In genomic region chr11:17742019-17742418, GRCh38 we compare ENCODE assay signal across 26 cellular contexts. TPM values are rescaled to one million over a fixed set of nuclear protein-coding genes. Genes with fewer than 3 reads are reported as not detected.
DNase-seq lines count a peak whose midpoint lies in the region; ATAC-seq, FAIRE-seq and TF ChIP-seq lines count a peak whose summit lies in the region.
"Had no signal": no experiment of that assay in that cellular context is flagged by ENCODE, and none has a peak within 500 bp of the region (broad histone marks: within the 10 kb centered on the region; RNA-seq: fewer than 3 reads in every experiment).

No MANE protein-coding gene starts in this region.

- H3K36me3 ChIP-seq in left ventricle myocardium inferior (no peaks in the 10 kb centered on the region), kidney (ENCODE audit: control insufficient read depth in 1 of 2, insufficient read depth in 2 of 2, low read length in 2 of 2) (no peaks in the 10 kb centered on the region), sigmoid colon (no peaks in the 10 kb centered on the region)
- H3K36me3 ChIP-seq: BE2C had no signal

- H3K4me1 ChIP-seq in left ventricle myocardium inferior, result no peaks in the 10 kb centered on the region
- H3K4me1 ChIP-seq in kidney (ENCODE audit: control insufficient read depth in 1 of 2, insufficient read depth in 1 of 2, low read depth in 1 of 2, low read length in 2 of 2), result no peaks in the 10 kb centered on the region
- no peaks in the 10 kb centered on the region for H3K4me1 ChIP-seq in sigmoid colon
- H3K4me1 ChIP-seq: BE2C had no signal

- H3K4me3 Mint-ChIP-seq in T-cell, result no peak overlapping the region
- H3K4me3 Mint-ChIP-seq: CD4-positive, CD25-positive, alpha-beta regulatory T cell; GM23338; IgD-negative memory B cell had no signal

- no peak overlapping the region for H3K9ac ChIP-seq in kidney (ENCODE audit: low read length in 2 of 2)

- POLR2A ChIA-PET in T-cell (lab: Charles Lee), result no interaction called here

- FAIRE-seq in kidney (lab: Jason Lieb, UNC), result no peak
- FAIRE-seq: A204.1, G401.6, GM12892, GM18507, H54, HepG2 had no signal

- H3K27ac Mint-ChIP-seq in T-cell, result no peak overlapping the region
- H3K27ac Mint-ChIP-seq: CD8-positive, alpha-beta memory T cell; GM23338; IgD-negative memory B cell had no signal

- H3K9me3 ChIP-seq in left ventricle myocardium inferior (replicated peaks), result no peaks in the 10 kb centered on the region
- H3K9me3 ChIP-seq in kidney (ENCODE audit: control insufficient read depth in 1 of 2, low read length in 2 of 2), result no peaks in the 10 kb centered on the region
- no peaks in the 10 kb centered on the region for H3K9me3 ChIP-seq in sigmoid colon
- H3K9me3 ChIP-seq: BE2C had no signal

- H3K4me3 ChIP-seq in left ventricle myocardium inferior (no peak overlapping the region), kidney (ENCODE audit: low read length in 2 of 2) (no peak overlapping the region), sigmoid colon (no peak overlapping the region)
- H3K4me3 ChIP-seq: GM23338 had no signal

- H3K27ac ChIP-seq in left ventricle myocardium inferior (replicated peaks) (no peak overlapping the region), kidney (ENCODE audit: low read depth in 2 of 2, low read length in 2 of 2) (no peak overlapping the region), sigmoid colon (no peak overlapping the region)

- no peak for TF ChIP-seq EP300 in sigmoid colon (IDR thresholded peaks at IDR 0.05)

- H3K27me3 ChIP-seq in left ventricle myocardium inferior (ENCODE audit: low read depth) (peaks cover 66% of the 10 kb centered on the region), sigmoid colon (peaks cover 19 to 55% (median 44%) of the 10 kb centered on the region in 3 donors)
- H3K27me3 ChIP-seq: BE2C had no signal

- H3K27me3 Mint-ChIP-seq in T-cell, result peaks cover 26 to 40% of the 10 kb centered on the region in 2 donors

- TF ChIP-seq POLR2A in sigmoid colon (IDR thresholded peaks at IDR 0.05), result no peak

- WGBS in sigmoid colon, 2 donors, result 77 to 85% methylated on average over 5 of the region's 5 CpGs

- CTCF ChIA-PET in T-cell (lab: Charles Lee), result no interaction called here

- H3K9me3 Mint-ChIP-seq in T-cell, result no peaks in the 10 kb centered on the region
- H3K9me3 Mint-ChIP-seq: CD4-positive, CD25-positive, alpha-beta regulatory T cell; GM23338 had no signal

- TF ChIP-seq CTCF in left ventricle myocardium inferior (IDR thresholded peaks at IDR 0.05; ENCODE audit: borderline replicate concordance) (no peak), kidney (IDR thresholded peaks at IDR 0.05; ENCODE audit: borderline replicate concordance, extremely low read depth, insufficient read depth) (no peak), sigmoid colon (IDR thresholded peaks at IDR 0.05) (no peak)

- ATAC-seq in T-cell (replicated peaks in 1 of 4) (no peak), HG03432 (IDR thresholded peaks at IDR 0.05; ENCODE audit: unreplicated experiment) (no peak)
- ATAC-seq: GM23338 had no signal

- no peaks in the 10 kb centered on the region for H3K4me1 Mint-ChIP-seq in T-cell
- H3K4me1 Mint-ChIP-seq: CD4-positive, CD25-positive, alpha-beta regulatory T cell; CD8-positive, alpha-beta memory T cell; IgD-negative memory B cell had no signal

- H3K36me3 Mint-ChIP-seq in T-cell, result no peaks in the 10 kb centered on the region
- H3K36me3 Mint-ChIP-seq: CD4-positive, CD25-positive, alpha-beta regulatory T cell; CD8-positive, alpha-beta memory T cell; IgD-negative memory B cell had no signal

- intact Hi-C loops in cardiac septum (cut with DNase I) (no loop called here), left ventricle myocardium inferior (cut with micrococcal nuclease) (no loop called here), kidney (cut with DNase I) (no loop called here), sigmoid colon (cut with DNase I) (no loop called here)

- DNase-seq in cardiac septum (ENCODE audit: low spot score) (peak; percentile 39), left ventricle myocardium inferior (no peak), kidney (peak; percentile 48), sigmoid colon (peak; percentile 19), T-cell (no peak), GF-D8 (lab: John Stamatoyannopoulos, UW) (no peak)
- DNase-seq: ACHN; BE2C; C1 segment of cervical spinal cord; CD4-positive, CD25-positive, alpha-beta regulatory T cell; COR-L47; DMS 273 treated with DMSO at 0.1 percent for 48 hours; DMS53; DND-41; EL; HCEC 1CT had no signal

RNA-seq across cellular contexts. Expression of gene KCNC1, which starts 7.4 kb away (rescaled TPM):
- 0.05 TPM for total RNA-seq in cardiac septum
- total RNA-seq in left ventricle myocardium inferior, result not detected
- total RNA-seq in kidney, result 0.03 TPM
- polyA plus RNA-seq in kidney (ENCODE audit: insufficient read depth, low read depth, low replicate concordance), result not detected
- 1 to 10 TPM in 1 of 4 donors, under 1 TPM in 2, not detected in 1; 0.36 to 1.9 (median 0.54) TPM for total RNA-seq in sigmoid colon
- polyA plus RNA-seq in sigmoid colon, result under 1 TPM in 1 of 3 donors, not detected in 2; 0.42 TPM
- not detected for total RNA-seq in T-cell
- total RNA-seq: CD4-positive, CD25-positive, alpha-beta regulatory T cell; CD8-positive, alpha-beta memory T cell; GM23338 had no signal
- polyA plus RNA-seq: CD8-positive, alpha-beta memory T cell had no signal

RNA-seq across cellular contexts. Expression of gene MYOD1, which starts 22.6 kb away (rescaled TPM):
- not detected for total RNA-seq in cardiac septum
- total RNA-seq in left ventricle myocardium inferior, result not detected
- not detected for total RNA-seq in kidney
- not detected for polyA plus RNA-seq in kidney (ENCODE audit: insufficient read depth, low read depth, low replicate concordance)
- total RNA-seq in sigmoid colon, result not detected
- polyA plus RNA-seq in sigmoid colon, result not detected
- total RNA-seq in T-cell, result not detected
- total RNA-seq: CD4-positive, CD25-positive, alpha-beta regulatory T cell; CD8-positive, alpha-beta memory T cell; GM23338; HepG2 had no signal
- polyA plus RNA-seq: CD4-positive, CD25-positive, alpha-beta regulatory T cell; CD8-positive, alpha-beta memory T cell; GM23338; HepG2; IgD-negative memory B cell had no signal

Comparison
In these comparisons a context has a peak if more than half of its experiments do, and no peak if none do; other contexts are left out.
1. DNase-seq: peak in cardiac septum (single experiment), kidney (single experiment) and sigmoid colon (single experiment); none in left ventricle myocardium inferior (single experiment), T-cell (0 of 34) and GF-D8 (single experiment).